ENCODE assay signal across 1 cellular context in genomic region chr7:2771274-2771711, GRCh38.
TF ChIP-seq lines count a peak whose summit lies in the region.

No MANE protein-coding gene starts in this region.

TF ChIP-seq in K562, 482 proteins besides CTCF, POLR2A, EP300 and RAD21 (continued from another document and continues in another):
- peak in 1 of 3 experiments; percentile 44; a peak in 1 of 6 replicates for TF ChIP-seq ZBTB11 (CRISPR knock-in tag; IDR thresholded peaks at IDR 0.05)
- peak in 1 of 2 experiments; percentile 87; a peak in 2 of 4 replicates for TF ChIP-seq MLLT1 (IDR thresholded peaks at IDR 0.05)
- TF ChIP-seq KLF16 (IDR thresholded peaks at IDR 0.05), result peak; percentile 91
- no peak for TF ChIP-seq ELF1 (tag; IDR thresholded peaks at IDR 0.05)
- TF ChIP-seq HCFC1 (IDR thresholded peaks at IDR 0.05; ENCODE audit: low read depth, low read length), result no peak
- peak; percentile 44 for TF ChIP-seq CXXC5 (CRISPR knock-in tag; IDR thresholded peaks at IDR 0.05)
- TF ChIP-seq SMARCC2 (IDR thresholded peaks at IDR 0.05; ENCODE audit: low read depth), result peak; percentile 62
- peak; percentile 70; the same call in 1 of the 2 replicates for TF ChIP-seq ZBTB2 (IDR thresholded peaks at IDR 0.05)
- TF ChIP-seq TAF1 (IDR thresholded peaks at IDR 0.05; ENCODE audit: control insufficient read depth, extremely low read depth, insufficient read depth, low read length, severe bottlenecking), result peak; percentile 44
- peak; percentile 66; the same call in 1 of the 2 replicates for TF ChIP-seq JUND (IDR thresholded peaks at IDR 0.05; ENCODE audit: borderline replicate concordance, low read depth, low read length)
- TF ChIP-seq JUND (tag; IDR thresholded peaks at IDR 0.05; ENCODE audit: borderline replicate concordance, low read depth, low read length), result peak; percentile 71; the same call in 1 of the 3 replicates
- no peak for TF ChIP-seq POLR2G (IDR thresholded peaks at IDR 0.05; ENCODE audit: low read depth, low read length)
- no peak for TF ChIP-seq WHSC1 (IDR thresholded peaks at IDR 0.05; ENCODE audit: low read length)
- peak; percentile 70 for TF ChIP-seq ETV1 (tag; conservative IDR thresholded peaks at IDR 0.05; ENCODE audit: low read depth)
- peak; percentile 52; the same call in 1 of the 2 replicates for TF ChIP-seq MEF2D (tag; conservative IDR thresholded peaks at IDR 0.05; ENCODE audit: low read depth)
- TF ChIP-seq SMARCA4 (IDR thresholded peaks at IDR 0.05), result peak; percentile 94
- TF ChIP-seq SIX5 (IDR thresholded peaks at IDR 0.05; ENCODE audit: borderline replicate concordance in 1 of 2, insufficient read depth in 1 of 2, low read depth in 1 of 2, low read length in 2 of 2), result no peak
- no peak for TF ChIP-seq SPI1 (IDR thresholded peaks at IDR 0.05; ENCODE audit: borderline replicate concordance, low read depth, low read length)
- peak; percentile 22; the same call in 1 of the 2 replicates for TF ChIP-seq GATAD2B (IDR thresholded peaks at IDR 0.05; ENCODE audit: borderline replicate concordance)
- no peak for TF ChIP-seq ZNF780A (CRISPR knock-in tag; IDR thresholded peaks at IDR 0.05)
- no peak for TF ChIP-seq KLF1 (tag; IDR thresholded peaks at IDR 0.05)
- no peak for TF ChIP-seq FUS (optimal IDR thresholded peaks at IDR 0.05; ENCODE audit: low read depth, low read length)
- 0 out of 2 replicates have a peak, but pooled peaks have one; percentile 26 for TF ChIP-seq ATF4 (CRISPR knock-in tag; IDR thresholded peaks at IDR 0.05)
- TF ChIP-seq SOX6 (IDR thresholded peaks at IDR 0.05), result peak; percentile 66; the same call in 1 of the 2 replicates
- TF ChIP-seq ZKSCAN3 (CRISPR knock-in tag; IDR thresholded peaks at IDR 0.05), result no peak
- TF ChIP-seq ZNF316 (IDR thresholded peaks at IDR 0.05), result peak; percentile 23; the same call in 1 of the 2 replicates
- 0 out of 2 replicates have a peak, but pooled peaks have one; percentile 16 for TF ChIP-seq JUN (IDR thresholded peaks at IDR 0.05; ENCODE audit: borderline replicate concordance, low read depth, low read length)
- no peak for TF ChIP-seq JUN (CRISPR knock-in tag; IDR thresholded peaks at IDR 0.05; ENCODE audit: borderline replicate concordance)
- no peak for TF ChIP-seq ZFP91 (CRISPR knock-in tag; IDR thresholded peaks at IDR 0.05)
- no peak for TF ChIP-seq RBFOX2 (IDR thresholded peaks at IDR 0.05; ENCODE audit: low read depth, low read length)
- TF ChIP-seq NUFIP1 (IDR thresholded peaks at IDR 0.05; ENCODE audit: partially characterized antibody), result peak; percentile 24
- TF ChIP-seq TGIF2 (CRISPR knock-in tag; IDR thresholded peaks at IDR 0.05), result no peak
- TF ChIP-seq HSF4 (CRISPR knock-in tag; IDR thresholded peaks at IDR 0.05; ENCODE audit: borderline replicate concordance), result no peak
- peak; percentile 36 for TF ChIP-seq ASH1L (IDR thresholded peaks at IDR 0.05; ENCODE audit: borderline replicate concordance, low read depth, partially characterized antibody)
- 0 out of 2 replicates have a peak, but pooled peaks have one; percentile 29 for TF ChIP-seq NKRF (IDR thresholded peaks at IDR 0.05; ENCODE audit: borderline replicate concordance)
- TF ChIP-seq ZNF318 (IDR thresholded peaks at IDR 0.05; ENCODE audit: borderline replicate concordance in 1 of 2, low read depth in 1 of 2), result peak in 1 of 2 experiments; percentile 49; a peak in 1 of 4 replicates
- no peak for TF ChIP-seq ZNF668 (CRISPR knock-in tag; IDR thresholded peaks at IDR 0.05)
